27 cellular contexts compared by ENCODE assay signal in genomic region chr1:150196411-150196810, GRCh38.
"Had no signal": no experiment of that assay in that cellular context is flagged by ENCODE, and none has a peak within 500 bp of the region (broad histone marks: within the 10 kb centered on the region; RNA-seq: fewer than 3 reads in every experiment).

No MANE protein-coding gene starts in this region.

- H3K27ac ChIP-seq: neutrophil, pancreas, psoas muscle, right lobe of liver, sigmoid colon, stomach, thoracic aorta, thyroid gland, tibial nerve, upper lobe of left lung, vagina had no signal

- H3K4me3 Mint-ChIP-seq: natural killer cell; nephron; stimulated activated effector memory CD8-positive, alpha-beta T cell treated with anti-CD3 and anti-CD28 coated beads, Interleukin-12 subunit alpha, Interleukin-12 subunit beta, amount 100 ng/mL, for 72 hours; stimulated activated naive B cell treated with anti-CD40 and anti-IgM and Interleukin-4, amounts not matched to agents 10 μg/mL and 1 μg/mL and 100 μg/mL, for 72 hours; stimulated activated naive CD8-positive, alpha-beta T cell treated with anti-CD3 and anti-CD28 coated beads, Interleukin-15, Interleukin-2, amounts not matched to agents 100 ng/mL and 50 ng/mL, for 24 hours had no signal

- H3K36me3 Mint-ChIP-seq: natural killer cell; stimulated activated effector memory CD8-positive, alpha-beta T cell treated with anti-CD3 and anti-CD28 coated beads, Interleukin-12 subunit alpha, Interleukin-12 subunit beta, amount 100 ng/mL, for 72 hours; stimulated activated naive B cell treated with anti-CD40 and anti-IgM and Interleukin-4, amounts not matched to agents 10 μg/mL and 1 μg/mL and 100 μg/mL, for 72 hours had no signal

- H3K9me3 Mint-ChIP-seq: natural killer cell; nephron; stimulated activated effector memory CD8-positive, alpha-beta T cell treated with anti-CD3 and anti-CD28 coated beads, Interleukin-12 subunit alpha, Interleukin-12 subunit beta, amount 100 ng/mL, for 72 hours; stimulated activated naive B cell treated with anti-CD40 and anti-IgM and Interleukin-4, amounts not matched to agents 10 μg/mL and 1 μg/mL and 100 μg/mL, for 72 hours; stimulated activated naive CD8-positive, alpha-beta T cell treated with anti-CD3 and anti-CD28 coated beads, Interleukin-15, Interleukin-2, amounts not matched to agents 100 ng/mL and 50 ng/mL, for 24 hours had no signal

- H3K4me3 ChIP-seq: pancreas, psoas muscle, right lobe of liver, sigmoid colon, stomach, thoracic aorta, thyroid gland, tibial nerve, upper lobe of left lung, vagina had no signal

- H3K4me1 Mint-ChIP-seq: natural killer cell; stimulated activated effector memory CD8-positive, alpha-beta T cell treated with anti-CD3 and anti-CD28 coated beads, Interleukin-12 subunit alpha, Interleukin-12 subunit beta, amount 100 ng/mL, for 72 hours; stimulated activated naive B cell treated with anti-CD40 and anti-IgM and Interleukin-4, amounts not matched to agents 10 μg/mL and 1 μg/mL and 100 μg/mL, for 72 hours had no signal

- DNase-seq: natural killer cell; nucleus accumbens; pancreas; psoas muscle; right cardiac atrium; right lobe of liver; sigmoid colon; small intestine; stimulated activated CD4-positive, alpha-beta T cell treated with anti-CD3 and anti-CD28 coated beads, Interleukin-15, amount 100 ng/mL, for 24 hours; stimulated activated CD4-positive, alpha-beta T cell treated with anti-CD3 and anti-CD28 coated beads, Interleukin-2, amount 100 ng/mL, for 24 hours; stimulated activated CD4-positive, alpha-beta T cell treated with anti-CD3 and anti-CD28 coated beads, Interleukin-2, amount 100 ng/mL, for 48 hours; stimulated activated CD4-positive, alpha-beta T cell treated with anti-CD3 and anti-CD28 coated beads, Interleukin-4, amount 100 ng/mL, for 24 hours; stimulated activated naive B cell treated with anti-CD40 and anti-IgM and Interleukin-4, amounts not matched to agents 10 μg/mL and 1 μg/mL and 100 μg/mL, for 72 hours; stimulated activated naive CD4-positive, alpha-beta T cell treated with Interleukin-2 at 50 U/mL for 16 hours; stomach; thyroid gland; trophoblast cell; upper lobe of left lung had no signal

- FAIRE-seq: pancreas, small intestine, urothelium cell line had no signal

- H3K27me3 ChIP-seq: pancreas, right lobe of liver, sigmoid colon, thyroid gland, tibial nerve, upper lobe of left lung, vagina had no signal

- H3K9me3 ChIP-seq: neutrophil, pancreas, psoas muscle, right lobe of liver, sigmoid colon, stomach, thoracic aorta, thyroid gland, upper lobe of left lung, vagina had no signal

- H3K36me3 ChIP-seq: neutrophil, pancreas, right lobe of liver, sigmoid colon, stomach, thoracic aorta, thyroid gland, tibial nerve, upper lobe of left lung, vagina had no signal

- H3K4me1 ChIP-seq: pancreas, psoas muscle, right lobe of liver, stomach, thyroid gland, tibial nerve, upper lobe of left lung, vagina had no signal

- ATAC-seq: natural killer cell; pancreas; psoas muscle; right cardiac atrium; right lobe of liver; stimulated activated effector memory CD8-positive, alpha-beta T cell treated with anti-CD3 and anti-CD28 coated beads, Interleukin-12 subunit alpha, Interleukin-12 subunit beta, amount 100 ng/mL, for 72 hours; stimulated activated naive B cell treated with anti-CD40 and anti-IgM and Interleukin-4, amounts not matched to agents 10 μg/mL and 1 μg/mL and 100 μg/mL, for 72 hours had no signal

- H3K27ac Mint-ChIP-seq: natural killer cell; nephron; progenitor cell of endocrine pancreas; stimulated activated effector memory CD8-positive, alpha-beta T cell treated with anti-CD3 and anti-CD28 coated beads, Interleukin-12 subunit alpha, Interleukin-12 subunit beta, amount 100 ng/mL, for 72 hours; stimulated activated naive B cell treated with anti-CD40 and anti-IgM and Interleukin-4, amounts not matched to agents 10 μg/mL and 1 μg/mL and 100 μg/mL, for 72 hours; stimulated activated naive CD8-positive, alpha-beta T cell treated with anti-CD3 and anti-CD28 coated beads, Interleukin-15, Interleukin-2, amounts not matched to agents 100 ng/mL and 50 ng/mL, for 24 hours had no signal
